In genomic region chr3:169660709-169661566, GRCh38 we compare ENCODE assay signal across 8 cellular contexts. TPM values are rescaled to one million over a fixed set of nuclear protein-coding genes. Genes with fewer than 3 reads are reported as not detected.
DNase-seq lines count a peak whose midpoint lies in the region; ATAC-seq and TF ChIP-seq lines count a peak whose summit lies in the region.

No MANE protein-coding gene starts in this region.

- no peak for ATAC-seq in HG03520 (IDR thresholded peaks at IDR 0.05; ENCODE audit: unreplicated experiment)
- no peak for ATAC-seq in GM18909 (IDR thresholded peaks at IDR 0.05; ENCODE audit: poor library complexity, unreplicated experiment)
- ATAC-seq in GM19023 (IDR thresholded peaks at IDR 0.05; ENCODE audit: unreplicated experiment): no peak

- intact Hi-C loops in Calu3 (cut with micrococcal nuclease; ENCODE audit: unreplicated experiment): loop anchor here (2.0 kb wide), 1 partner anchor 418 kb away; no protein-coding TSS in a partner anchor

- no peaks in the 10 kb centered on the region for H3K9me3 Mint-ChIP-seq in Calu3 (ENCODE audit: low read depth, unreplicated experiment)
- no peaks in the 10 kb centered on the region for H3K9me3 Mint-ChIP-seq in nephron progenitor cell

- DNase-seq in Calu3 (peak; percentile 40), OCI-M1 (lab: John Stamatoyannopoulos, UW) (peak; percentile 64), epithelial cell of esophagus (ENCODE audit: low read depth) (no peak), nephron progenitor cell (no peak), NCI-H748 treated with DMSO at 0.1 percent for 48 hours (lab: John Stamatoyannopoulos, UW) (no peak)

- H3K4me3 Mint-ChIP-seq in Calu3 (ENCODE audit: low read depth, unreplicated experiment): peak overlapping the region; percentile 79
- peak overlapping the region; percentile 87 for H3K4me3 Mint-ChIP-seq in nephron progenitor cell

- H3K36me3 Mint-ChIP-seq in Calu3 (ENCODE audit: insufficient read depth, unreplicated experiment): peaks cover 87% of the 10 kb centered on the region
- no peaks in the 10 kb centered on the region for H3K36me3 Mint-ChIP-seq in nephron progenitor cell (ENCODE audit: low read depth)

- H3K27ac Mint-ChIP-seq in Calu3 (ENCODE audit: unreplicated experiment): peak overlapping the region; percentile 60
- H3K27ac Mint-ChIP-seq in nephron progenitor cell: peak overlapping the region; percentile 76

- H3K27me3 Mint-ChIP-seq in Calu3 (ENCODE audit: unreplicated experiment): no peaks in the 10 kb centered on the region
- H3K27me3 Mint-ChIP-seq in nephron progenitor cell (ENCODE audit: low read depth, poor library complexity): peaks cover 78% of the 10 kb centered on the region

- peak overlapping the region; percentile 64 for H3K4me3 ChIP-seq in epithelial cell of esophagus (ENCODE audit: low read length)

- TF ChIP-seq CTCF in Calu3 (IDR thresholded peaks at IDR 0.05; ENCODE audit: unreplicated experiment) (no peak), epithelial cell of esophagus (IDR thresholded peaks at IDR 0.05; ENCODE audit: insufficient read depth, low read depth, low read length, missing control alignments) (no peak), nephron progenitor cell (IDR thresholded peaks at IDR 0.05) (no peak)

- TSS peak; percentile 22 for BruUV-seq in Calu3 (replicated peaks; lab: Mats Ljungman, UMichigan)

- CTCF ChIA-PET in Calu3 (lab: Charles Lee): interaction anchor here (0.7 to 2.7 kb wide), 8 partner anchors 26 to 522 kb away, joined by 3 to 24 read pairs (median 9); no protein-coding TSS in a partner anchor

- H3K4me1 Mint-ChIP-seq in Calu3 (ENCODE audit: low read depth, unreplicated experiment) (peaks cover 51% of the 10 kb centered on the region), nephron progenitor cell (peaks cover 75% of the 10 kb centered on the region)

RNA-seq across cellular contexts. Expression of gene MECOM, which starts 2.6 kb away (rescaled TPM):
- total RNA-seq in Calu3 (2022): 137 and 139 TPM in 2 replicates

Comparison
In these comparisons a context has a peak if more than half of its experiments do, and no peak if none do; other contexts are left out.
1. DNase-seq: peak in Calu3 (single experiment) and OCI-M1 (single experiment); none in epithelial cell of esophagus (single experiment), nephron progenitor cell (single experiment) and NCI-H748 treated with DMSO at 0.1 percent for 48 hours (single experiment).